Comparison of ENCODE assay signal across 11 cellular contexts in the genomic region with DNA sequence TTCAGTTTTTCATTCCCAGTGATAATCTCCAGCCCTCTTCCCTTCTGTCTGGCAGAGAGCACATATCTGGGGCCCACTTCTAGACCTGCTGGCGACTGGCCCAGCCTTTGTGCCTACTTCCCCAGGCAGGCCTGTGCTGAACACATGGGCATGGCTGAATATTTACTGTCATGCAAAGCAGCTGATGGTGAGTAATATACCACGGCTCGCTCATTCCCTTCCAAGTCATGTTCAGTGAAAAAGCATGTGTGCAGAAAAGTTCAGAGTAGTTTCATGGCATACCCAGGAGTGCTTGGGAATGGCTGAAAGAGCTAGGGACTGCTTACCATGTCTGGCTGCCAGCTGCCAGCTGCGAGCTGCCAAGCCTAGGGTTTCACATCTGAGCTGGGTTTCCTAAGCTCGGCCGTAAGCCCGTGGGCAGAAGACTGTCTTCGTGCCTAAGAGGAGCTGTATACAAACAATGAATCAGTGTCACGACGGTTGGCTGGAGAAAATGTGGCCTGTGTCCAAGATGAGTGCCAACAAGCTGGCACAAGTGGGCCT.
A peak's percentile ranks its signal among the peaks of the same experiment; 100 is the strongest.
DNase-seq lines count a peak whose midpoint lies in the region; ATAC-seq, FAIRE-seq and TF ChIP-seq lines count a peak whose summit lies in the region.
"Had no signal": no experiment of that assay in that cellular context is flagged by ENCODE, and none has a peak within 500 bp of the region (broad histone marks: within the 10 kb centered on the region; RNA-seq: fewer than 3 reads in every experiment).

No MANE protein-coding gene starts in this region.

- TF ChIP-seq CTCF in epithelial cell of esophagus (IDR thresholded peaks at IDR 0.05; ENCODE audit: insufficient read depth, low read depth, low read length, missing control alignments) (no peak), A673 (conservative IDR thresholded peaks at IDR 0.05; ENCODE audit: low read depth, low read length) (no peak), D721Med (IDR thresholded peaks at IDR 0.05; ENCODE audit: insufficient read depth, missing control alignments) (no peak)

- no peaks in the 10 kb centered on the region for H3K9me3 ChIP-seq in A673 (ENCODE audit: low read depth, low read length, poor library complexity, severe bottlenecking)

- POLR2A ChIA-PET in A673 (lab: Charles Lee; ENCODE audit: low non-redundant PET), result no interaction called here
- POLR2A ChIA-PET in activated CD4-positive, alpha-beta T cell treated with anti-CD3 and anti-CD28 coated beads for 36 hours (lab: Charles Lee), result no interaction called here

- intact Hi-C loops in A673 (cut with micrococcal nuclease; ENCODE audit: unreplicated experiment), result no loop called here
- intact Hi-C loops in activated CD4-positive, alpha-beta T cell treated with anti-CD3 and anti-CD28 coated beads for 36 hours (cut with DNase I, micrococcal nuclease), result no loop called here

- CTCF ChIA-PET in A673 (lab: Charles Lee), result no interaction called here
- CTCF ChIA-PET in activated CD4-positive, alpha-beta T cell treated with anti-CD3 and anti-CD28 coated beads for 36 hours (lab: Charles Lee), result no interaction called here

- H3K27ac Mint-ChIP-seq in activated CD4-positive, alpha-beta T cell treated with anti-CD3 and anti-CD28 coated beads for 36 hours, result no peak overlapping the region

- H3K27ac ChIP-seq in A673 (ENCODE audit: low read depth, low read length, poor library complexity, severe bottlenecking), result no peak overlapping the region

- ATAC-seq in activated CD4-positive, alpha-beta T cell treated with anti-CD3 and anti-CD28 coated beads for 36 hours, result no peak

- H3K36me3 ChIP-seq in A673 (ENCODE audit: insufficient read depth, low read length, poor library complexity, severe bottlenecking), result no peaks in the 10 kb centered on the region

- no peaks in the 10 kb centered on the region for H3K27me3 ChIP-seq in A673 (replicated peaks; ENCODE audit: insufficient read depth, low read depth, low read length, poor library complexity)

- no peak overlapping the region for H3K4me3 Mint-ChIP-seq in activated CD4-positive, alpha-beta T cell treated with anti-CD3 and anti-CD28 coated beads for 36 hours
- H3K4me3 Mint-ChIP-seq: central memory CD8-positive, alpha-beta T cell had no signal

- BruUV-seq in A673 (replicated peaks; lab: Mats Ljungman, UMichigan), result no TSS peak

- no peaks in the 10 kb centered on the region for H3K27me3 Mint-ChIP-seq in activated CD4-positive, alpha-beta T cell treated with anti-CD3 and anti-CD28 coated beads for 36 hours

- DNase-seq in DMS79 treated with DMSO at 0.1 percent for 48 hours (lab: John Stamatoyannopoulos, UW) (peak; percentile 86), NCI-H2171 treated with DMSO at 0.1 percent for 48 hours (lab: John Stamatoyannopoulos, UW) (peak; percentile 48), epithelial cell of esophagus (ENCODE audit: low read depth) (peak; percentile 92), occipital lobe (lab: John Stamatoyannopoulos, UW) (peak; percentile 68), A673 (ENCODE audit: low spot score) (no peak), D721Med (ENCODE audit: insufficient read length, low spot score) (no peak)
- DNase-seq in stimulated activated CD4-positive, alpha-beta T cell treated with anti-CD3 and anti-CD28 coated beads, Interleukin-2, amount 100 ng/mL, for 48 hours, result no peak
- DNase-seq in activated CD4-positive, alpha-beta T cell treated with anti-CD3 and anti-CD28 coated beads for 36 hours, result no peak
- DNase-seq: activated CD4-positive, alpha-beta T cell treated with anti-CD3 and anti-CD28 coated beads, Interleukin-2, amount 50 U/mL, for 4 hours; DND-41 had no signal

- H3K4me3 ChIP-seq in epithelial cell of esophagus (ENCODE audit: low read length) (no peak overlapping the region), A673 (ENCODE audit: low read depth, low read length, poor library complexity, severe bottlenecking) (no peak overlapping the region)

- H3K4me1 ChIP-seq in A673 (ENCODE audit: insufficient read depth, low read length, poor library complexity, severe bottlenecking), result no peaks in the 10 kb centered on the region

- H3K9me3 Mint-ChIP-seq in activated CD4-positive, alpha-beta T cell treated with anti-CD3 and anti-CD28 coated beads for 36 hours (ENCODE audit: low read depth), result no peaks in the 10 kb centered on the region
- H3K9me3 Mint-ChIP-seq: central memory CD8-positive, alpha-beta T cell had no signal

- no peak for FAIRE-seq in D721Med (lab: Jason Lieb, UNC)

- no peaks in the 10 kb centered on the region for H3K36me3 Mint-ChIP-seq in activated CD4-positive, alpha-beta T cell treated with anti-CD3 and anti-CD28 coated beads for 36 hours (ENCODE audit: low read depth)

- H3K4me1 Mint-ChIP-seq in activated CD4-positive, alpha-beta T cell treated with anti-CD3 and anti-CD28 coated beads for 36 hours, result no peaks in the 10 kb centered on the region
- H3K4me1 Mint-ChIP-seq: central memory CD8-positive, alpha-beta T cell had no signal

Comparison
In these comparisons a context has a peak if more than half of its experiments do, and no peak if none do; other contexts are left out.
1. DNase-seq: peak in DMS79 treated with DMSO at 0.1 percent for 48 hours (single experiment), NCI-H2171 treated with DMSO at 0.1 percent for 48 hours (single experiment), epithelial cell of esophagus (single experiment) and occipital lobe (single experiment); none in A673 (single experiment), D721Med (single experiment), stimulated activated CD4-positive, alpha-beta T cell treated with anti-CD3 and anti-CD28 coated beads, Interleukin-2, amount 100 ng/mL, for 48 hours (0 of 2) and activated CD4-positive, alpha-beta T cell treated with anti-CD3 and anti-CD28 coated beads for 36 hours (single experiment).